8 cellular contexts compared by ENCODE assay signal in genomic region chr11:34977039-34977906, GRCh38.
DNase-seq lines count a peak whose midpoint lies in the region; ATAC-seq, FAIRE-seq and TF ChIP-seq lines count a peak whose summit lies in the region.
"Had no signal": no experiment of that assay in that cellular context is flagged by ENCODE, and none has a peak within 500 bp of the region (broad histone marks: within the 10 kb centered on the region; RNA-seq: fewer than 3 reads in every experiment).

No MANE protein-coding gene starts in this region.

- DNase-seq in H54 (ENCODE audit: insufficient read length, low spot score) (no peak), RCC 7860 (ENCODE audit: low spot score) (peak; percentile 84), esophagus muscularis mucosa (ENCODE audit: extremely low spot score) (no peak), renal cortical epithelial cell (ENCODE audit: low read depth) (peak; percentile 36), esophagus squamous epithelium (lab: John Stamatoyannopoulos, UW) (no peak), GOT3 (lab: John Stamatoyannopoulos, UW) (no peak)
- DNase-seq in stimulated activated effector memory CD8-positive, alpha-beta T cell treated with anti-CD3 and anti-CD28 coated beads, Interleukin-12 subunit alpha, Interleukin-12 subunit beta, amount 100 ng/mL, for 72 hours (ENCODE audit: low spot score in 2 of 2) = no peak

- no peaks in the 10 kb centered on the region for H3K9me3 ChIP-seq in esophagus muscularis mucosa
- H3K9me3 ChIP-seq in esophagus squamous epithelium = no peaks in the 10 kb centered on the region

- H3K36me3 ChIP-seq in esophagus muscularis mucosa = peaks cover 2 to 40% (median 16%) of the 10 kb centered on the region in 4 donors
- peaks cover 0 to 57% (median 0%) of the 10 kb centered on the region in 3 donors for H3K36me3 ChIP-seq in esophagus squamous epithelium

- 19% methylated on average over 6 of the region's 6 CpGs for WGBS in esophagus muscularis mucosa
- WGBS in esophagus squamous epithelium, 2 donors = 21 to 22% methylated on average over 6 of the region's 6 CpGs

- no peak for TF ChIP-seq EP300 in esophagus muscularis mucosa (IDR thresholded peaks at IDR 0.05)

- H3K9me3 Mint-ChIP-seq in stimulated activated effector memory CD8-positive, alpha-beta T cell treated with anti-CD3 and anti-CD28 coated beads, Interleukin-12 subunit alpha, Interleukin-12 subunit beta, amount 100 ng/mL, for 72 hours = no peaks in the 10 kb centered on the region

- FAIRE-seq in H54 (lab: Jason Lieb, UNC) (peak; percentile 92), RCC 7860 (lab: Jason Lieb, UNC) (peak; percentile 92)

- H3K4me1 Mint-ChIP-seq in stimulated activated effector memory CD8-positive, alpha-beta T cell treated with anti-CD3 and anti-CD28 coated beads, Interleukin-12 subunit alpha, Interleukin-12 subunit beta, amount 100 ng/mL, for 72 hours = no peaks in the 10 kb centered on the region

- intact Hi-C loops in esophagus muscularis mucosa (cut with DNase I) = no loop called here
- intact Hi-C loops in esophagus squamous epithelium (cut with DNase I) = no loop called here

- H3K27me3 ChIP-seq in esophagus muscularis mucosa (no peaks in the 10 kb centered on the region), esophagus squamous epithelium (no peaks in the 10 kb centered on the region)

- H3K4me3 ChIP-seq in esophagus muscularis mucosa (no peak overlapping the region), esophagus squamous epithelium (no peak overlapping the region)

- H3K27ac ChIP-seq in esophagus muscularis mucosa (replicated peaks in 1 of 4) = peak overlapping the region in 3 of 4 donors; percentile 1 to 37 (median 34)
- H3K27ac ChIP-seq in esophagus squamous epithelium = peak overlapping the region in 1 of 4 donors; percentile 18

- H3K4me3 Mint-ChIP-seq in stimulated activated effector memory CD8-positive, alpha-beta T cell treated with anti-CD3 and anti-CD28 coated beads, Interleukin-12 subunit alpha, Interleukin-12 subunit beta, amount 100 ng/mL, for 72 hours = no peak overlapping the region

- TF ChIP-seq CTCF in esophagus muscularis mucosa (IDR thresholded peaks at IDR 0.05) = no peak
- TF ChIP-seq CTCF in esophagus squamous epithelium (IDR thresholded peaks at IDR 0.05) = no peak

- no peak overlapping the region for H3K27ac Mint-ChIP-seq in stimulated activated effector memory CD8-positive, alpha-beta T cell treated with anti-CD3 and anti-CD28 coated beads, Interleukin-12 subunit alpha, Interleukin-12 subunit beta, amount 100 ng/mL, for 72 hours

- ATAC-seq in stimulated activated effector memory CD8-positive, alpha-beta T cell treated with anti-CD3 and anti-CD28 coated beads, Interleukin-12 subunit alpha, Interleukin-12 subunit beta, amount 100 ng/mL, for 72 hours = no peak
- ATAC-seq: activated naive CD4-positive, alpha-beta T cell treated with anti-CD3 and anti-CD28 coated beads, Interleukin-2, amount 50 U/mL, for 72 hours had no signal

- peaks cover 41% of the 10 kb centered on the region for H3K36me3 Mint-ChIP-seq in stimulated activated effector memory CD8-positive, alpha-beta T cell treated with anti-CD3 and anti-CD28 coated beads, Interleukin-12 subunit alpha, Interleukin-12 subunit beta, amount 100 ng/mL, for 72 hours

- TF ChIP-seq POLR2A in H54 (IDR thresholded peaks at IDR 0.05; ENCODE audit: low read depth, low read length) = no peak
- TF ChIP-seq POLR2A in esophagus muscularis mucosa (IDR thresholded peaks at IDR 0.05; ENCODE audit: low read depth) = no peak
- TF ChIP-seq POLR2A in esophagus squamous epithelium (IDR thresholded peaks at IDR 0.05) = no peak

- peaks cover 11 to 39% (median 33%) of the 10 kb centered on the region in 4 donors for H3K4me1 ChIP-seq in esophagus muscularis mucosa
- peaks cover 0 to 16% (median 7%) of the 10 kb centered on the region in 3 donors for H3K4me1 ChIP-seq in esophagus squamous epithelium

Comparison
In these comparisons a context has a peak if more than half of its experiments do, and no peak if none do; other contexts are left out.
1. DNase-seq: peak in RCC 7860 (single experiment) and renal cortical epithelial cell (single experiment); none in H54 (single experiment), esophagus muscularis mucosa (single experiment), stimulated activated effector memory CD8-positive, alpha-beta T cell treated with anti-CD3 and anti-CD28 coated beads, Interleukin-12 subunit alpha, Interleukin-12 subunit beta, amount 100 ng/mL, for 72 hours (0 of 2), esophagus squamous epithelium (single experiment) and GOT3 (single experiment).